Comparison of ENCODE assay signal across 7 cellular contexts in the genomic region with DNA sequence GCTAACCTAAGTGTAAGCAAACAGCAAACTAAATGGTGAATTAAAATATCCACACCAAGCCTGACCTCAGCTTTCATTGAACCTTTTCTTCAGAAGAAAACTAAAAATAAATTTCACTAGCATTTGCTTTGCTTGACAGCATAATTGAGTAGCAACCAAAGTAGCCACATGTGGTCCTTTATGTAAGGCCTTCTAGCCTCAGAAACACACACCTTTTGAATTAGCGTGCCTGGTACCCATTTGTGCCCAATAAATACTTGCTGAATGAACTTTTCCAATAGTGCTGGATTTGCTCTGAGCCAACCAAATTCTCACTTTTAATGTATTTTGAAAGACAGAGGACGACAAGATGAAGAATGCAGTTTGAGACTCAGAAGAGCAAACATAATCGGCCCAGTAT.
DNase-seq lines count a peak whose midpoint lies in the region; ATAC-seq and TF ChIP-seq lines count a peak whose summit lies in the region.

No MANE protein-coding gene starts in this region.

- H3K9me3 ChIP-seq in HAP-1 (no peaks in the 10 kb centered on the region), OCI-LY1 (ENCODE audit: low read length) (no peaks in the 10 kb centered on the region)

- peaks cover 1% of the 10 kb centered on the region; the same call in 1 of the 2 replicates for H4K20me1 ChIP-seq in OCI-LY1 (ENCODE audit: insufficient read depth, low read length)

- peaks cover 74% of the 10 kb centered on the region for H3K79me2 ChIP-seq in OCI-LY1 (ENCODE audit: insufficient read depth, low read length)

- H3K9ac ChIP-seq in OCI-LY1 (ENCODE audit: low read length) (peak overlapping the region; percentile 93), rectal smooth muscle tissue (ENCODE audit: low read length) (no peak overlapping the region)

- no peaks in the 10 kb centered on the region for H3K36me3 ChIP-seq in HAP-1 (replicated peaks)
- no peaks in the 10 kb centered on the region for H3K36me3 ChIP-seq in OCI-LY1 (ENCODE audit: insufficient read depth, low read length)
- no peaks in the 10 kb centered on the region for H3K36me3 ChIP-seq in rectal smooth muscle tissue (ENCODE audit: control insufficient read depth, insufficient read depth, low read length)

- peak overlapping the region; percentile 87 for H3K4me2 ChIP-seq in OCI-LY1 (ENCODE audit: low read length)

- in situ Hi-C loops in HAP-1 (cut with MboI; ENCODE audit: low sequenced_read_pairs), result no loop called here

- H2AFZ ChIP-seq in OCI-LY1 (ENCODE audit: low read length), result no peak overlapping the region

- H3K27ac ChIP-seq in OCI-LY1 (ENCODE audit: low read depth, low read length, poor library complexity, severe bottlenecking), result no peak overlapping the region
- H3K27ac ChIP-seq in epithelial cell of prostate, result peak overlapping the region; percentile 94
- no peak overlapping the region for H3K27ac ChIP-seq in rectal smooth muscle tissue (ENCODE audit: low read depth, low read length)

- H3K4me1 ChIP-seq in HAP-1, result peaks cover 29% of the 10 kb centered on the region
- peaks cover 60% of the 10 kb centered on the region for H3K4me1 ChIP-seq in OCI-LY1 (ENCODE audit: insufficient read depth, low read length, severe bottlenecking)
- peaks cover 9% of the 10 kb centered on the region for H3K4me1 ChIP-seq in rectal smooth muscle tissue (ENCODE audit: control insufficient read depth, insufficient read depth, low read length)

- H3K27me3 ChIP-seq in HAP-1 (ENCODE audit: low read depth) (no peaks in the 10 kb centered on the region), OCI-LY1 (ENCODE audit: insufficient read depth, low read length) (no peaks in the 10 kb centered on the region), rectal smooth muscle tissue (ENCODE audit: control insufficient read depth, insufficient read depth, low read length) (no peaks in the 10 kb centered on the region)

- no peak for ATAC-seq in activated CD4-positive, CD25-positive, alpha-beta regulatory T cell treated with anti-CD3 and anti-CD28 coated beads, Interleukin-2, amount 50 U/mL, for 24 hours
- ATAC-seq in GM18870 (IDR thresholded peaks at IDR 0.05; ENCODE audit: unreplicated experiment), result no peak

- DNase-seq in HAP-1 (ENCODE audit: low spot score in 2 of 2) (no peak), epithelial cell of prostate (ENCODE audit: low read depth, low spot score) (no peak), NCI-H1105 (lab: John Stamatoyannopoulos, UW) (no peak)

- peak overlapping the region; percentile 79 for H3K4me3 ChIP-seq in HAP-1
- H3K4me3 ChIP-seq in OCI-LY1 (ENCODE audit: low read depth, low read length, poor library complexity, severe bottlenecking), result peak overlapping the region; percentile 90
- H3K4me3 ChIP-seq in rectal smooth muscle tissue (ENCODE audit: low read length), result peak overlapping the region; percentile 83

- TF ChIP-seq CTCF in OCI-LY1 (IDR thresholded peaks at IDR 0.05; ENCODE audit: low read length), result no peak

- H3K9me2 ChIP-seq in OCI-LY1 (ENCODE audit: low read depth, low read length), result no peaks in the 10 kb centered on the region

- H3F3A ChIP-seq in OCI-LY1 (ENCODE audit: insufficient read depth, low read length), result no peaks in the 10 kb centered on the region
